In genomic region chr20:49915118-49915379, GRCh38 we compare ENCODE assay signal across 1 cellular context.
TF ChIP-seq lines count a peak whose summit lies in the region.

No MANE protein-coding gene starts in this region.

TF ChIP-seq in endothelial cell of umbilical vein, 7 proteins besides CTCF, POLR2A, EP300 and RAD21:
- no peak for TF ChIP-seq GATA2 (IDR thresholded peaks at IDR 0.05; ENCODE audit: insufficient read depth, insufficient read length, low read depth, low read length)
- no peak for TF ChIP-seq FOS (IDR thresholded peaks at IDR 0.05; ENCODE audit: borderline replicate concordance, insufficient read depth, low read length)
- no peak for TF ChIP-seq MYC (IDR thresholded peaks at IDR 0.05; ENCODE audit: low read depth, low read length)
- TF ChIP-seq JUN (IDR thresholded peaks at IDR 0.05; ENCODE audit: borderline replicate concordance, insufficient read depth, insufficient read length, low read depth): no peak
- TF ChIP-seq POLR2AphosphoS5 (IDR thresholded peaks at IDR 0.05; ENCODE audit: insufficient read depth, low read depth, low read length): no peak
- TF ChIP-seq MAX (IDR thresholded peaks at IDR 0.05; ENCODE audit: insufficient read depth, insufficient read length): no peak
- no peak for TF ChIP-seq EZH2 (IDR thresholded peaks at IDR 0.05; ENCODE audit: borderline replicate concordance, low read depth, low read length, severe bottlenecking)
